25 cellular contexts compared by ENCODE assay signal in genomic region chr20:39164642-39165041, GRCh38.
"Had no signal": no experiment of that assay in that cellular context is flagged by ENCODE, and none has a peak within 500 bp of the region (broad histone marks: within the 10 kb centered on the region; RNA-seq: fewer than 3 reads in every experiment).

No MANE protein-coding gene starts in this region.

- H3K27ac ChIP-seq: body of pancreas, coronary artery, dorsolateral prefrontal cortex, right lobe of liver, uterus had no signal

- H3K4me1 ChIP-seq: body of pancreas, right lobe of liver, uterus had no signal

- H3K9me3 Mint-ChIP-seq: activated naive CD4-positive, alpha-beta T cell treated with anti-CD3 and anti-CD28 coated beads, Interleukin-2, amount 50 U/mL, for 72 hours; mesothelial cell of epicardium; stimulated activated effector memory CD8-positive, alpha-beta T cell treated with anti-CD3 and anti-CD28 coated beads, Interleukin-12 subunit alpha, Interleukin-12 subunit beta, amount 100 ng/mL, for 72 hours; stimulated activated naive CD8-positive, alpha-beta T cell treated with anti-CD3 and anti-CD28 coated beads, Interleukin-15, amount 100 ng/mL, for 72 hours; type B pancreatic cell had no signal

- H3K9me3 ChIP-seq: body of pancreas, right lobe of liver, uterus had no signal

- H3K36me3 ChIP-seq: right lobe of liver, uterus had no signal

- H3K27ac Mint-ChIP-seq: activated naive CD4-positive, alpha-beta T cell treated with anti-CD3 and anti-CD28 coated beads, Interleukin-2, amount 50 U/mL, for 72 hours; activated T-cell treated with anti-CD3 and anti-CD28 coated beads, Interleukin-2, amount 50 U/mL, for 72 hours; mesothelial cell of epicardium; naive thymus-derived CD4-positive, alpha-beta T cell; stimulated activated effector memory CD8-positive, alpha-beta T cell treated with anti-CD3 and anti-CD28 coated beads, Interleukin-12 subunit alpha, Interleukin-12 subunit beta, amount 100 ng/mL, for 72 hours; stimulated activated naive CD8-positive, alpha-beta T cell treated with anti-CD3 and anti-CD28 coated beads, Interleukin-15, amount 100 ng/mL, for 72 hours; type B pancreatic cell had no signal

- ATAC-seq: activated naive CD4-positive, alpha-beta T cell treated with anti-CD3 and anti-CD28 coated beads, Interleukin-2, amount 50 U/mL, for 72 hours; activated T-cell treated with anti-CD3 and anti-CD28 coated beads, Interleukin-2, amount 50 U/mL, for 72 hours; body of pancreas; naive thymus-derived CD4-positive, alpha-beta T cell; right lobe of liver; stimulated activated effector memory CD8-positive, alpha-beta T cell treated with anti-CD3 and anti-CD28 coated beads, Interleukin-12 subunit alpha, Interleukin-12 subunit beta, amount 100 ng/mL, for 72 hours; stimulated activated naive CD8-positive, alpha-beta T cell treated with anti-CD3 and anti-CD28 coated beads, Interleukin-15, amount 100 ng/mL, for 72 hours had no signal

- H3K4me3 Mint-ChIP-seq: activated T-cell treated with anti-CD3 and anti-CD28 coated beads, Interleukin-2, amount 50 U/mL, for 72 hours; mesothelial cell of epicardium; naive thymus-derived CD4-positive, alpha-beta T cell; stimulated activated effector memory CD8-positive, alpha-beta T cell treated with anti-CD3 and anti-CD28 coated beads, Interleukin-12 subunit alpha, Interleukin-12 subunit beta, amount 100 ng/mL, for 72 hours; stimulated activated naive CD8-positive, alpha-beta T cell treated with anti-CD3 and anti-CD28 coated beads, Interleukin-15, amount 100 ng/mL, for 72 hours; type B pancreatic cell had no signal

- H3K27me3 ChIP-seq: body of pancreas, right lobe of liver, uterus had no signal

- DNase-seq: activated CD4-positive, alpha-beta T cell treated with anti-CD3 and anti-CD28 coated beads for 4 hours; activated CD4-positive, alpha-beta T cell treated with anti-CD3 and anti-CD28 coated beads, Interleukin-2, amount 50 U/mL, for 4 hours; activated CD4-positive, CD25-positive, alpha-beta regulatory T cell; activated naive CD4-positive, alpha-beta T cell; activated T-cell treated with anti-CD3 and anti-CD28 coated beads for 4 hours; activated T-cell treated with anti-CD3 and anti-CD28 coated beads, Interleukin-2, amount 50 U/mL, for 72 hours; aorta; body of pancreas; dorsolateral prefrontal cortex; effector memory CD4-positive, alpha-beta T cell; glutamatergic neuron; hippocampal formation; left cardiac atrium; naive thymus-derived CD4-positive, alpha-beta T cell; nucleus accumbens; right lobe of liver; stimulated activated CD4-positive, alpha-beta T cell treated with anti-CD3 and anti-CD28 coated beads, Interleukin-4, amount 100 ng/mL, for 24 hours; stimulated activated naive CD8-positive, alpha-beta T cell treated with anti-CD3 and anti-CD28 coated beads, Interleukin-15, amount 100 ng/mL, for 72 hours; substantia nigra; uterus had no signal

- H3K4me1 Mint-ChIP-seq: mesothelial cell of epicardium; naive thymus-derived CD4-positive, alpha-beta T cell; stimulated activated effector memory CD8-positive, alpha-beta T cell treated with anti-CD3 and anti-CD28 coated beads, Interleukin-12 subunit alpha, Interleukin-12 subunit beta, amount 100 ng/mL, for 72 hours; stimulated activated naive CD8-positive, alpha-beta T cell treated with anti-CD3 and anti-CD28 coated beads, Interleukin-15, amount 100 ng/mL, for 72 hours had no signal

- H3K4me3 ChIP-seq: body of pancreas, coronary artery, dorsolateral prefrontal cortex, right lobe of liver, uterus had no signal

- H3K36me3 Mint-ChIP-seq: activated naive CD4-positive, alpha-beta T cell treated with anti-CD3 and anti-CD28 coated beads, Interleukin-2, amount 50 U/mL, for 72 hours; mesothelial cell of epicardium; naive thymus-derived CD4-positive, alpha-beta T cell; stimulated activated effector memory CD8-positive, alpha-beta T cell treated with anti-CD3 and anti-CD28 coated beads, Interleukin-12 subunit alpha, Interleukin-12 subunit beta, amount 100 ng/mL, for 72 hours; type B pancreatic cell had no signal
